In the genomic region with DNA sequence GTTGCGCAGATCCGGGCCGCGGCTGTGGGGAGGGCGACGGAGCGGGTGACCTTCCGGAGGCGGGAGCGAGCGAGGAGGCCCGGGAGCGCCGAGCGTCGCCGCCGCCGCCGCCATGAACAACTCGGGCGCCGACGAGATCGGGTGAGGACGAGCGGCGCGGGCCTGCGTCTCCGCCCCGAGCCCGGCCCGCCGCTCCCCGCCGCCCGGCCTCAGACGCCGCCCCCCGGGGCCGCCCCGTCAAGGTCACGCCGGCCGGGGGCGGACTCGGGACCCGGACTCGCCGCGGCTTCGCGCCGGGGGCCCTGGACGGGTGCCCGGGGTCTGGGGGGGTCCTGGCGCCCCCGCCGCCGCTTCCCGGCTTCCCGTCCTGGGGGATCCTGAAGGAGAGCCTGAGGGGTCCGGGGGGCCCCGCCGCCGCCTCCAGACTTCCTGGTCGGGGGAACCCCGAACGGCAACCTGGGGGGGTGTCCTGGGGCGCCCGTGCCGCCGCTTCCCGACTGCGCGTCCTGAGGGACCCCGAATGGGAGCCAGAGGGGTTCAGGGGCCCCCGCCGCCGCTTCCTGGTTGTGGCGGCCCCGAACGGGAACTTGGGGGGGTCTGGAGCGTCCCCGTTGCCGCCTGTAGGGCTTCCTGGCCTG, we compare ENCODE assay signal across 8 cellular contexts. TPM values are rescaled to one million over a fixed set of nuclear protein-coding genes. Genes with fewer than 3 reads are reported as not detected.
DNase-seq lines count a peak whose midpoint lies in the region; ATAC-seq and TF ChIP-seq lines count a peak whose summit lies in the region.

No MANE protein-coding gene starts in this region.

- H3K4me3 Mint-ChIP-seq in CD4-positive, CD25-positive, alpha-beta regulatory T cell: peak overlapping the region; percentile 65 to 95 (median 71)
- peak overlapping the region; percentile 91 for H3K4me3 Mint-ChIP-seq in stimulated activated memory B cell treated with anti-CD40 and anti-IgM and Interleukin-4, amounts not matched to agents 10 μg/mL and 1 μg/mL and 100 μg/mL, for 72 hours

- peaks cover 0 to 47% (median 29%) of the 10 kb centered on the region in 4 donors for H3K4me1 Mint-ChIP-seq in CD4-positive, CD25-positive, alpha-beta regulatory T cell
- H3K4me1 Mint-ChIP-seq in stimulated activated memory B cell treated with anti-CD40 and anti-IgM and Interleukin-4, amounts not matched to agents 10 μg/mL and 1 μg/mL and 100 μg/mL, for 72 hours: peaks cover 58% of the 10 kb centered on the region

- DNase-seq in CD4-positive, CD25-positive, alpha-beta regulatory T cell: peak; percentile 19 to 41 (median 27)
- DNase-seq in LNCaP clone FGC (ENCODE audit: low read depth): no peak
- peak; percentile 48 for DNase-seq in adipocyte (ENCODE audit: low read depth)
- DNase-seq in KBM-7: no peak
- no peak for DNase-seq in NCI-H2029 treated with DMSO at 0.1 percent for 48 hours (lab: John Stamatoyannopoulos, UW)

- H3K4me3 ChIP-seq in CD4-positive, CD25-positive, alpha-beta regulatory T cell (ENCODE audit: low read depth, low read length): no peak overlapping the region
- peak overlapping the region; percentile 93 for H3K4me3 ChIP-seq in LNCaP clone FGC (ENCODE audit: low read depth, low read length)
- peak overlapping the region; percentile 89 for H3K4me3 ChIP-seq in adipocyte (ENCODE audit: low read length)

- peaks cover 8% of the 10 kb centered on the region for H3K36me3 ChIP-seq in CD4-positive, CD25-positive, alpha-beta regulatory T cell (ENCODE audit: control insufficient read depth, insufficient read depth, low read length)
- no peaks in the 10 kb centered on the region for H3K36me3 ChIP-seq in adipocyte (ENCODE audit: control insufficient read depth, insufficient read depth, low read length, severe bottlenecking)

- H3K9me3 Mint-ChIP-seq in CD4-positive, CD25-positive, alpha-beta regulatory T cell: peaks cover 0 to 1% (median 0%) of the 10 kb centered on the region in 7 donors
- H3K9me3 Mint-ChIP-seq in stimulated activated memory B cell treated with anti-CD40 and anti-IgM and Interleukin-4, amounts not matched to agents 10 μg/mL and 1 μg/mL and 100 μg/mL, for 72 hours: no peaks in the 10 kb centered on the region

- no peaks in the 10 kb centered on the region for H3K9me3 ChIP-seq in CD4-positive, CD25-positive, alpha-beta regulatory T cell (ENCODE audit: control insufficient read depth in 2 of 2, low read length in 2 of 2)
- H3K9me3 ChIP-seq in adipocyte (ENCODE audit: control insufficient read depth, low read length): no peaks in the 10 kb centered on the region

- no peaks in the 10 kb centered on the region for H3K27me3 ChIP-seq in CD4-positive, CD25-positive, alpha-beta regulatory T cell (ENCODE audit: control insufficient read depth, insufficient read depth, low read length)
- H3K27me3 ChIP-seq in adipocyte (replicated peaks; ENCODE audit: control insufficient read depth, insufficient read depth, low read length): no peaks in the 10 kb centered on the region
- H3K27me3 ChIP-seq in layer of hippocampus (ENCODE audit: control insufficient read depth, insufficient read depth, low read length): no peaks in the 10 kb centered on the region

- H3K27me3 Mint-ChIP-seq in CD4-positive, CD25-positive, alpha-beta regulatory T cell: peaks cover 3% of the 10 kb centered on the region
- H3K27me3 Mint-ChIP-seq in stimulated activated memory B cell treated with anti-CD40 and anti-IgM and Interleukin-4, amounts not matched to agents 10 μg/mL and 1 μg/mL and 100 μg/mL, for 72 hours: peaks cover 13% of the 10 kb centered on the region

- peaks cover 49% of the 10 kb centered on the region for H3K4me1 ChIP-seq in CD4-positive, CD25-positive, alpha-beta regulatory T cell (ENCODE audit: control insufficient read depth, insufficient read depth, low read length, poor library complexity, severe bottlenecking)
- H3K4me1 ChIP-seq in adipocyte (ENCODE audit: control insufficient read depth, insufficient read depth, low read length): peaks cover 42% of the 10 kb centered on the region

- in situ Hi-C loops in KBM-7 (cut with MboI; ENCODE audit: low pct_unique_long_range_greater_than_20kb, low sequenced_read_pairs): no loop called here

- no peak overlapping the region for H3K27ac Mint-ChIP-seq in CD4-positive, CD25-positive, alpha-beta regulatory T cell
- H3K27ac Mint-ChIP-seq in stimulated activated memory B cell treated with anti-CD40 and anti-IgM and Interleukin-4, amounts not matched to agents 10 μg/mL and 1 μg/mL and 100 μg/mL, for 72 hours: peak overlapping the region; percentile 92

- no peak for TF ChIP-seq CTCF in LNCaP clone FGC (IDR thresholded peaks at IDR 0.05; ENCODE audit: control insufficient read depth, extremely low read depth, insufficient read depth)

- peak overlapping the region; percentile 89 for H3K27ac ChIP-seq in CD4-positive, CD25-positive, alpha-beta regulatory T cell (ENCODE audit: insufficient read depth, low read length, poor library complexity, severe bottlenecking)
- peak overlapping the region; percentile 83 for H3K27ac ChIP-seq in layer of hippocampus (ENCODE audit: low read depth, low read length)

- peaks cover 8% of the 10 kb centered on the region for H3K36me3 Mint-ChIP-seq in CD4-positive, CD25-positive, alpha-beta regulatory T cell
- peaks cover 24% of the 10 kb centered on the region for H3K36me3 Mint-ChIP-seq in stimulated activated memory B cell treated with anti-CD40 and anti-IgM and Interleukin-4, amounts not matched to agents 10 μg/mL and 1 μg/mL and 100 μg/mL, for 72 hours

- peak overlapping the region; percentile 96 for H3K9ac ChIP-seq in adipocyte (ENCODE audit: low read length)

- ATAC-seq in CD4-positive, CD25-positive, alpha-beta regulatory T cell (ENCODE audit: low read depth in 2 of 2): peak in 1 of 2 donors; percentile 6
- peak; percentile 10 for ATAC-seq in GM21576 (IDR thresholded peaks at IDR 0.05; ENCODE audit: unreplicated experiment)
- peak; percentile 67 for ATAC-seq in stimulated activated memory B cell treated with anti-CD40 and anti-IgM and Interleukin-4, amounts not matched to agents 10 μg/mL and 1 μg/mL and 100 μg/mL, for 72 hours

RNA-seq across cellular contexts. Expression of a gene that starts 0.4 kb away (rescaled TPM):
- 153 TPM for total RNA-seq in CD4-positive, CD25-positive, alpha-beta regulatory T cell
- 1 to 10 TPM; 2.4 to 5.3 (median 4.2) TPM for polyA plus RNA-seq in CD4-positive, CD25-positive, alpha-beta regulatory T cell

RNA-seq across cellular contexts. Expression of a gene that starts 6.4 kb away (rescaled TPM):
- total RNA-seq in CD4-positive, CD25-positive, alpha-beta regulatory T cell: 6.7 TPM
- polyA plus RNA-seq in CD4-positive, CD25-positive, alpha-beta regulatory T cell: 10 to 100 TPM; 10.4 to 20.2 (median 14.2) TPM

RNA-seq across cellular contexts. Expression of a gene that starts 24.1 kb away (rescaled TPM):
- total RNA-seq in CD4-positive, CD25-positive, alpha-beta regulatory T cell: 58.3 TPM
- polyA plus RNA-seq in CD4-positive, CD25-positive, alpha-beta regulatory T cell: 100 to 1,000 TPM; 190 to 227 (median 215) TPM

RNA-seq across cellular contexts. Expression of a gene that starts 30.4 kb away (rescaled TPM):
- 1,352 TPM for total RNA-seq in CD4-positive, CD25-positive, alpha-beta regulatory T cell
- 1,000 to 10,000 TPM; 2,869 to 3,453 (median 3,084) TPM for polyA plus RNA-seq in CD4-positive, CD25-positive, alpha-beta regulatory T cell

RNA-seq across cellular contexts. Expression of a gene that starts 42.1 kb away (rescaled TPM):
- 0.25 TPM for total RNA-seq in CD4-positive, CD25-positive, alpha-beta regulatory T cell
- polyA plus RNA-seq in CD4-positive, CD25-positive, alpha-beta regulatory T cell: under 1 TPM in 2 of 4 donors, not detected in 2; 0.06 to 0.07 TPM

Comparison
In these comparisons a context has a peak if more than half of its experiments do, and no peak if none do; other contexts are left out.
1. DNase-seq: peak in CD4-positive, CD25-positive, alpha-beta regulatory T cell (3 of 3) and adipocyte (single experiment); none in LNCaP clone FGC (single experiment), KBM-7 (single experiment) and NCI-H2029 treated with DMSO at 0.1 percent for 48 hours (single experiment).